9 cellular contexts compared by ENCODE assay signal in genomic region chr7:121578669-121579068, GRCh38.
"Had no signal": no experiment of that assay in that cellular context is flagged by ENCODE, and none has a peak within 500 bp of the region (broad histone marks: within the 10 kb centered on the region; RNA-seq: fewer than 3 reads in every experiment).

No MANE protein-coding gene starts in this region.

- H3K4me1 ChIP-seq: HAP-1 had no signal

- H3K27ac ChIP-seq: GM23248, HL-60 had no signal

- H3K4me3 ChIP-seq: GM23248, HAP-1, K562 had no signal

- H3K9me3 ChIP-seq: HAP-1 had no signal

- DNase-seq: GM23248, GOT3, H7, IMR-90, KG1 had no signal

- H3K36me3 ChIP-seq: HAP-1 had no signal

- ATAC-seq: HCT116, K562 had no signal
